ENCODE assay signal across 8 cellular contexts in the genomic region with DNA sequence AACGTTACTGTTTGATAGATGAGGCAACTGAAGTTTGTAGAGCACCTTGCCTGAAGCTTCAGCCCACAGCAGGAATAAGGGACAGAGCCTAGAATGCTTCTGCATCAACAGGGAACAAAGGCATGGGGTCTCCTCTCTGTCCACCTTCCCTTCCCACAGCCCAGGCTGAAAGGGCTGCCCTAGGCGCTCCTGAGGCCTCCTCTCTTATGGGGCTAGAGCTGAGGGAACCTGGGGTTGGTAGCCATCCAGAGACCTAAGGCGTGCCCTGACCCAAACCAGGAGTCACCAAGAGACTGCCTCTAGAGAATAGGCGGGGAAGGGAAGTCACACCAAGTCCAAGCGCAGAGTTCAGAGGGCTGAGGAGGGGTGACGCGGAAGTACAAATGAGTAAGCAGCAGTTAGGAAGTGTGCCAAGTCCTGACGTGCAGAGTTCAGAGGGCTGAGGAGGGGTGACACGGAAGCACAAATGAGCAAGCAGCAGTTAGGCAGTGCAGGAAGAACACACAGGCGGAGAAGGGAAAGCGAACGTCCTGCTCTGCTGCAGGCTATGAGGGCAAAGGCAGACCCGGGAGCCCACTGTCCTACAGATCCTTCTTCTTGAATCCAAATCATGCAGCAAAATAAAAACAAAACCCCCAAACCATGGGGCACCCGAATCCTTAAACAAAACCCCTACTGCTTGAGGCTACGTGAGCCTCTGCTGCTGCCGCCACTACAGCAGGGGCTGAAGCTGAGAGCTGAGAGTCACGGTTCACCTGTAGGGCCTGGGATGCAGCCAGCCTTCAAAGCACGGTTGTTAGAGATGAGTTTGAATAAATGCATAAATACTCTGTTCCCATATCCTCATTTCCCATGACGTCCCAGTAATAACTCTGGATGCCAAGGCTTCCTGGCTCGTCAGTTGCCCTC. TPM values are rescaled to one million over a fixed set of nuclear protein-coding genes. Genes with fewer than 3 reads are reported as not detected.
DNase-seq lines count a peak whose midpoint lies in the region; ATAC-seq and TF ChIP-seq lines count a peak whose summit lies in the region.

No MANE protein-coding gene starts in this region.

- H3K4me3 ChIP-seq in LNCaP clone FGC (ENCODE audit: low read depth, low read length) = no peak overlapping the region
- H3K4me3 ChIP-seq in choroid plexus epithelial cell (ENCODE audit: low read depth, low read length) = no peak overlapping the region
- H3K4me3 ChIP-seq in lower lobe of right lung = peak overlapping the region; percentile 34

- H3K4me1 ChIP-seq in lower lobe of right lung = peaks cover 43% of the 10 kb centered on the region

- DNase-seq in C1 segment of cervical spinal cord (lab: John Stamatoyannopoulos, UW) = peak in 10 of 14 donors; percentile 17 to 65 (median 42)
- DNase-seq in GM20000 (ENCODE audit: low spot score) = peak; percentile 81
- peak; percentile 89 for DNase-seq in LNCaP clone FGC (ENCODE audit: low read depth)
- DNase-seq in activated CD4-positive, alpha-beta T cell treated with anti-CD3 and anti-CD28 coated beads for 1 hour = peak; percentile 82
- peak; percentile 92 for DNase-seq in choroid plexus epithelial cell (ENCODE audit: low read depth)
- DNase-seq in lower lobe of right lung = peak; percentile 92
- peak; percentile 82 to 89 (median 85) for DNase-seq in stimulated activated CD4-positive, alpha-beta T cell treated with anti-CD3 and anti-CD28 coated beads, TNF-alpha, amount 100 ng/mL, for 24 hours (ENCODE audit: low read depth in 3 of 3)
- DNase-seq in NCI-H2107 (lab: John Stamatoyannopoulos, UW) = no peak

- H3K27me3 ChIP-seq in lower lobe of right lung (ENCODE audit: low read depth) = no peaks in the 10 kb centered on the region

- intact Hi-C loops in lower lobe of right lung (cut with DNase I) = no loop called here

- no peaks in the 10 kb centered on the region for H3K9me3 ChIP-seq in lower lobe of right lung

- ATAC-seq in lower lobe of right lung = peak; percentile 58 to 73

- H3K27ac ChIP-seq in lower lobe of right lung = peak overlapping the region; percentile 98

- H3K36me3 ChIP-seq in lower lobe of right lung = peaks cover 3% of the 10 kb centered on the region

- TF ChIP-seq CTCF in GM20000 (IDR thresholded peaks at IDR 0.05; ENCODE audit: extremely low read depth, missing control alignments) (no peak), LNCaP clone FGC (IDR thresholded peaks at IDR 0.05; ENCODE audit: control insufficient read depth, extremely low read depth, insufficient read depth) (no peak), choroid plexus epithelial cell (conservative IDR thresholded peaks at IDR 0.05; ENCODE audit: low read depth, low read length) (no peak), lower lobe of right lung (IDR thresholded peaks at IDR 0.05) (no peak)

RNA-seq across cellular contexts. Expression of gene SPG7, which starts 2.7 kb away (rescaled TPM):
- total RNA-seq in lower lobe of right lung = 98.8 TPM

RNA-seq across cellular contexts. Expression of gene ANKRD11, which starts 15.1 kb away (rescaled TPM):
- 127 TPM for total RNA-seq in lower lobe of right lung

RNA-seq across cellular contexts. Expression of gene RPL13, which starts 55.0 kb away (rescaled TPM):
- total RNA-seq in lower lobe of right lung = 1,727 TPM
